Comparison of ENCODE assay signal across 19 cellular contexts in genomic region chr22:36234211-36234610, GRCh38. TPM values are rescaled to one million over a fixed set of nuclear protein-coding genes. Genes with fewer than 3 reads are reported as not detected.
DNase-seq lines count a peak whose midpoint lies in the region; ATAC-seq and TF ChIP-seq lines count a peak whose summit lies in the region.
"Had no signal": no experiment of that assay in that cellular context is flagged by ENCODE, and none has a peak within 500 bp of the region (broad histone marks: within the 10 kb centered on the region; RNA-seq: fewer than 3 reads in every experiment).

No MANE protein-coding gene starts in this region.

- H2BK5ac ChIP-seq in H9 (ENCODE audit: insufficient read length, low read length), result no peak overlapping the region

- H3K79me2 ChIP-seq in H9 (ENCODE audit: insufficient read depth, low read length), result no peaks in the 10 kb centered on the region; the same call in 1 of the 2 replicates

- no peak overlapping the region for H3K4me3 ChIP-seq in left ventricle myocardium inferior
- H3K4me3 ChIP-seq: gastroesophageal sphincter, lower lobe of right lung, spleen had no signal

- intact Hi-C loops in activated CD4-positive, alpha-beta T cell treated with anti-CD3 and anti-CD28 coated beads, Interleukin-2, amount 10 ng/mL, durations not matched to agents 24 days and 14 days (cut with micrococcal nuclease), result no loop called here
- intact Hi-C loops in activated CD4-positive, alpha-beta T cell treated with anti-CD3 and anti-CD28 coated beads for 36 hours (cut with DNase I, micrococcal nuclease), result no loop called here
- intact Hi-C loops in natural killer cell (cut with micrococcal nuclease), result no loop called here
- intact Hi-C loops in posterior vena cava (cut with DNase I), result no loop called here
- intact Hi-C loops in left ventricle myocardium inferior (cut with micrococcal nuclease), result no loop called here

- H3K27me3 ChIP-seq in H9 (ENCODE audit: insufficient read depth, low read length), result no peaks in the 10 kb centered on the region
- H3K27me3 ChIP-seq in left ventricle myocardium inferior (ENCODE audit: low read depth), result no peaks in the 10 kb centered on the region
- H3K27me3 ChIP-seq: gastroesophageal sphincter, spleen had no signal

- H2BK120ac ChIP-seq in H9 (ENCODE audit: low read depth, low read length, poor library complexity, severe bottlenecking), result no peak overlapping the region

- no peak overlapping the region for H2BK20ac ChIP-seq in H9 (ENCODE audit: low read depth, low read length, poor library complexity, severe bottlenecking)

- peaks cover 50% of the 10 kb centered on the region for H3K36me3 ChIP-seq in left ventricle myocardium inferior

- no peak overlapping the region for H3K9ac ChIP-seq in H9 (ENCODE audit: extremely low read depth, insufficient read length, low read length)

- no peak for TF ChIP-seq CTCF in H9 (conservative IDR thresholded peaks at IDR 0.05)
- no peak for TF ChIP-seq CTCF in natural killer cell (IDR thresholded peaks at IDR 0.05)
- no peak for TF ChIP-seq CTCF in left ventricle myocardium inferior (IDR thresholded peaks at IDR 0.05; ENCODE audit: borderline replicate concordance)

- no peaks in the 10 kb centered on the region for H3K4me1 ChIP-seq in H9 (ENCODE audit: insufficient read depth, low read length)
- H3K4me1 ChIP-seq in left ventricle myocardium inferior, result peaks cover 62% of the 10 kb centered on the region

- no peaks in the 10 kb centered on the region for H3K79me1 ChIP-seq in H9 (ENCODE audit: insufficient read depth, low read depth, low read length, poor library complexity, severe bottlenecking)

- peaks cover 83% of the 10 kb centered on the region for H3K36me3 Mint-ChIP-seq in activated CD4-positive, alpha-beta T cell treated with anti-CD3 and anti-CD28 coated beads, Interleukin-2, amount 10 ng/mL, durations not matched to agents 24 days and 14 days (ENCODE audit: low read depth)
- peaks cover 74% of the 10 kb centered on the region for H3K36me3 Mint-ChIP-seq in activated CD4-positive, alpha-beta T cell treated with anti-CD3 and anti-CD28 coated beads for 36 hours (ENCODE audit: low read depth)
- peaks cover 10 to 48% (median 30%) of the 10 kb centered on the region in 3 experiments for H3K36me3 Mint-ChIP-seq in H9 (ENCODE audit: insufficient read depth in 1 of 3, low read depth in 3 of 3)
- H3K36me3 Mint-ChIP-seq in activated naive CD8-positive, alpha-beta T cell treated with anti-CD3 and anti-CD28 coated beads, Interleukin-2, amount 10 ng/mL, durations not matched to agents 7 days and 5 days, result peaks cover 51% of the 10 kb centered on the region
- peaks cover 16% of the 10 kb centered on the region for H3K36me3 Mint-ChIP-seq in natural killer cell

- POLR2A ChIA-PET in activated CD4-positive, alpha-beta T cell treated with anti-CD3 and anti-CD28 coated beads for 36 hours (lab: Charles Lee), result no interaction called here
- POLR2A ChIA-PET in activated naive CD8-positive, alpha-beta T cell treated with anti-CD3 and anti-CD28 coated beads, Interleukin-2, amount 10 ng/mL, durations not matched to agents 7 days and 5 days (lab: Charles Lee), result interaction anchor here (0.6 kb wide), 1 partner anchor 19 kb away, joined by 3 read pairs; the partner anchor contains the start of gene APOL1

- H3K27ac ChIP-seq in H9 (ENCODE audit: insufficient read length, low read depth, low read length) (no peak overlapping the region), left ventricle myocardium inferior (replicated peaks) (no peak overlapping the region)
- H3K27ac ChIP-seq: gastroesophageal sphincter, lower lobe of right lung had no signal

- no peak for ATAC-seq in activated CD4-positive, alpha-beta T cell treated with anti-CD3 and anti-CD28 coated beads for 36 hours
- no peak for ATAC-seq in activated naive CD8-positive, alpha-beta T cell treated with anti-CD3 and anti-CD28 coated beads, Interleukin-2, amount 10 ng/mL, durations not matched to agents 7 days and 5 days (ENCODE audit: low read depth)
- ATAC-seq in natural killer cell (no peak), GM19397 (IDR thresholded peaks at IDR 0.05; ENCODE audit: unreplicated experiment) (no peak)
- ATAC-seq: gastroesophageal sphincter, lower lobe of right lung had no signal

- peaks cover 7% of the 10 kb centered on the region for H3K23me2 ChIP-seq in H9 (ENCODE audit: insufficient read length, low read depth, low read length, poor library complexity, severe bottlenecking)

- H2BK12ac ChIP-seq in H9 (ENCODE audit: insufficient read length, low read depth, low read length), result no peak overlapping the region

- no peak overlapping the region for H2AK5ac ChIP-seq in H9 (ENCODE audit: insufficient read length, low read length)

- peaks cover 46% of the 10 kb centered on the region for H3K4me1 Mint-ChIP-seq in activated CD4-positive, alpha-beta T cell treated with anti-CD3 and anti-CD28 coated beads, Interleukin-2, amount 10 ng/mL, durations not matched to agents 24 days and 14 days
- peaks cover 44% of the 10 kb centered on the region for H3K4me1 Mint-ChIP-seq in activated CD4-positive, alpha-beta T cell treated with anti-CD3 and anti-CD28 coated beads for 36 hours
- H3K4me1 Mint-ChIP-seq in H9 (peaks cover 27 to 30% of the 10 kb centered on the region in 2 experiments), natural killer cell (peaks cover 66 to 76% of the 10 kb centered on the region in 2 donors)
- H3K4me1 Mint-ChIP-seq in activated naive CD8-positive, alpha-beta T cell treated with anti-CD3 and anti-CD28 coated beads, Interleukin-2, amount 10 ng/mL, durations not matched to agents 7 days and 5 days, result peaks cover 51% of the 10 kb centered on the region

- H3K9me3 Mint-ChIP-seq in activated CD4-positive, alpha-beta T cell treated with anti-CD3 and anti-CD28 coated beads, Interleukin-2, amount 10 ng/mL, durations not matched to agents 24 days and 14 days, result peaks cover 10% of the 10 kb centered on the region
- no peaks in the 10 kb centered on the region for H3K9me3 Mint-ChIP-seq in activated CD4-positive, alpha-beta T cell treated with anti-CD3 and anti-CD28 coated beads for 36 hours (ENCODE audit: low read depth)
- no peaks in the 10 kb centered on the region; a peak in 1 of 5 replicates for H3K9me3 Mint-ChIP-seq in H9
- H3K9me3 Mint-ChIP-seq in activated naive CD8-positive, alpha-beta T cell treated with anti-CD3 and anti-CD28 coated beads, Interleukin-2, amount 10 ng/mL, durations not matched to agents 7 days and 5 days, result peaks cover 4% of the 10 kb centered on the region
- no peaks in the 10 kb centered on the region for H3K9me3 Mint-ChIP-seq in natural killer cell
- H3K9me3 Mint-ChIP-seq: endodermal cell had no signal

- no peak overlapping the region for H3K4me3 Mint-ChIP-seq in activated CD4-positive, alpha-beta T cell treated with anti-CD3 and anti-CD28 coated beads, Interleukin-2, amount 10 ng/mL, durations not matched to agents 24 days and 14 days
- no peak overlapping the region for H3K4me3 Mint-ChIP-seq in activated CD4-positive, alpha-beta T cell treated with anti-CD3 and anti-CD28 coated beads for 36 hours
- H3K4me3 Mint-ChIP-seq in H9, result no peak overlapping the region
- peak overlapping the region; percentile 76 for H3K4me3 Mint-ChIP-seq in activated naive CD8-positive, alpha-beta T cell treated with anti-CD3 and anti-CD28 coated beads, Interleukin-2, amount 10 ng/mL, durations not matched to agents 7 days and 5 days
- no peak overlapping the region for H3K4me3 Mint-ChIP-seq in natural killer cell
- H3K4me3 Mint-ChIP-seq: endodermal cell, type B pancreatic cell had no signal

- H4K8ac ChIP-seq in H9 (replicated peaks; ENCODE audit: insufficient read length, low read depth, low read length), result no peak overlapping the region

- H3K9me3 ChIP-seq in H9 (ENCODE audit: control insufficient read depth, low read depth, low read length) (no peaks in the 10 kb centered on the region), left ventricle myocardium inferior (replicated peaks) (no peaks in the 10 kb centered on the region)
- H3K9me3 ChIP-seq: gastroesophageal sphincter, lower lobe of right lung, spleen had no signal

- no peak overlapping the region for H2BK15ac ChIP-seq in H9 (ENCODE audit: low read depth, low read length)

- H3K14ac ChIP-seq in H9 (ENCODE audit: insufficient read depth, low read length), result no peak overlapping the region

- DNase-seq in activated CD4-positive, alpha-beta T cell treated with anti-CD3 and anti-CD28 coated beads, Interleukin-2, amount 10 ng/mL, durations not matched to agents 24 days and 14 days, result no peak
- DNase-seq in activated CD4-positive, alpha-beta T cell treated with anti-CD3 and anti-CD28 coated beads for 36 hours, result no peak
- DNase-seq in H9, result peak; percentile 3
- no peak for DNase-seq in activated naive CD8-positive, alpha-beta T cell treated with anti-CD3 and anti-CD28 coated beads, Interleukin-2, amount 10 ng/mL, durations not matched to agents 7 days and 5 days
- DNase-seq in natural killer cell, result no peak
- DNase-seq in posterior vena cava (ENCODE audit: low spot score), result no peak
- no peak for DNase-seq in left ventricle myocardium inferior
- DNase-seq: 8988T; DND-41; endodermal cell; lower lobe of right lung; NCI-H510A treated with DMSO at 0.1 percent for 48 hours; retina; SIG-M5; spleen; stimulated activated CD4-positive, alpha-beta T cell treated with anti-CD3 and anti-CD28 coated beads, Interleukin-4, amount 100 ng/mL, for 4 hours had no signal

- H4K5ac ChIP-seq in H9 (ENCODE audit: insufficient read length, low read depth, low read length), result no peak overlapping the region

- CTCF ChIA-PET in activated CD4-positive, alpha-beta T cell treated with anti-CD3 and anti-CD28 coated beads for 36 hours (lab: Charles Lee), result no interaction called here

- no peak overlapping the region for H3K4ac ChIP-seq in H9 (ENCODE audit: low read depth, low read length)

- peak overlapping the region; percentile 81 for H3K27ac Mint-ChIP-seq in activated CD4-positive, alpha-beta T cell treated with anti-CD3 and anti-CD28 coated beads, Interleukin-2, amount 10 ng/mL, durations not matched to agents 24 days and 14 days
- no peak overlapping the region for H3K27ac Mint-ChIP-seq in activated CD4-positive, alpha-beta T cell treated with anti-CD3 and anti-CD28 coated beads for 36 hours
- H3K27ac Mint-ChIP-seq in H9 (no peak overlapping the region), natural killer cell (peak overlapping the region; percentile 69 to 98)
- peak overlapping the region; percentile 85 for H3K27ac Mint-ChIP-seq in activated naive CD8-positive, alpha-beta T cell treated with anti-CD3 and anti-CD28 coated beads, Interleukin-2, amount 10 ng/mL, durations not matched to agents 7 days and 5 days
- H3K27ac Mint-ChIP-seq: endodermal cell, type B pancreatic cell had no signal

- no CpG with 5 or more reads among the region's 2 CpGs for WGBS in H9 (ENCODE audit: extremely low coverage, insufficient read length, low lambda C conversion rate)

- H4K91ac ChIP-seq in H9 (ENCODE audit: insufficient read length, low read depth, low read length), result no peak overlapping the region

- H3K27me3 Mint-ChIP-seq in activated CD4-positive, alpha-beta T cell treated with anti-CD3 and anti-CD28 coated beads, Interleukin-2, amount 10 ng/mL, durations not matched to agents 24 days and 14 days, result no peaks in the 10 kb centered on the region
- H3K27me3 Mint-ChIP-seq in activated CD4-positive, alpha-beta T cell treated with anti-CD3 and anti-CD28 coated beads for 36 hours, result no peaks in the 10 kb centered on the region
- no peaks in the 10 kb centered on the region for H3K27me3 Mint-ChIP-seq in H9 (ENCODE audit: low read depth)
- H3K27me3 Mint-ChIP-seq in activated naive CD8-positive, alpha-beta T cell treated with anti-CD3 and anti-CD28 coated beads, Interleukin-2, amount 10 ng/mL, durations not matched to agents 7 days and 5 days, result no peaks in the 10 kb centered on the region
- H3K27me3 Mint-ChIP-seq in natural killer cell (ENCODE audit: low read depth in 2 of 2), result no peaks in the 10 kb centered on the region
- H3K27me3 Mint-ChIP-seq: type B pancreatic cell had no signal

- no peak overlapping the region for H3K56ac ChIP-seq in H9 (ENCODE audit: insufficient read length, low read depth, low read length)

- H3K4me2 ChIP-seq in H9 (ENCODE audit: insufficient read depth, insufficient read length, low read length), result no peak overlapping the region

- H2AFZ ChIP-seq in H9 (ENCODE audit: low read length), result no peak overlapping the region

- no peak overlapping the region for H3T11ph ChIP-seq in H9 (ENCODE audit: low read length)

- no peaks in the 10 kb centered on the region for H4K20me1 ChIP-seq in H9 (ENCODE audit: control insufficient read depth, insufficient read depth, insufficient read length)

- H3K23ac ChIP-seq in H9 (ENCODE audit: insufficient read length, low read depth, low read length), result no peak overlapping the region

- no peak overlapping the region for H3K18ac ChIP-seq in H9 (ENCODE audit: insufficient read length, low read depth, low read length)

RNA-seq across cellular contexts. Expression of gene APOL2, which starts 5.1 kb away (rescaled TPM):
- total RNA-seq in activated CD4-positive, alpha-beta T cell treated with anti-CD3 and anti-CD28 coated beads, Interleukin-2, amount 10 ng/mL, durations not matched to agents 24 days and 14 days, result 52.0 and 58.6 TPM in 2 replicates
- 10 to 100 TPM; 64.5 TPM for total RNA-seq in activated CD4-positive, alpha-beta T cell treated with anti-CD3 and anti-CD28 coated beads for 36 hours
- total RNA-seq in H9 (2021) (15.6 and 18.1 TPM in 2 replicates), natural killer cell (100 to 1,000 TPM in 1 of 3 donors, 10 to 100 TPM in 2; 51.7 to 112 (median 67.2) TPM), posterior vena cava (10 to 100 TPM; 50.5 to 54.4 TPM), left ventricle myocardium inferior (69.6 TPM)
- total RNA-seq in activated naive CD8-positive, alpha-beta T cell treated with anti-CD3 and anti-CD28 coated beads, Interleukin-2, amount 10 ng/mL, durations not matched to agents 7 days and 5 days, result 10 to 100 TPM; 77.8 to 85.0 TPM

RNA-seq across cellular contexts. Expression of gene APOL1, which starts 18.7 kb away (rescaled TPM):
- total RNA-seq in activated CD4-positive, alpha-beta T cell treated with anti-CD3 and anti-CD28 coated beads, Interleukin-2, amount 10 ng/mL, durations not matched to agents 24 days and 14 days, result 36.2 and 37.3 TPM in 2 replicates
- total RNA-seq in activated CD4-positive, alpha-beta T cell treated with anti-CD3 and anti-CD28 coated beads for 36 hours, result 10 to 100 TPM; 32.0 to 37.2 TPM
- total RNA-seq in H9 (2021) (0.13 TPM in 1 of 2 replicates, not detected in the other), natural killer cell (10 to 100 TPM; 39.5 to 51.2 (median 49.6) TPM), posterior vena cava (10 to 100 TPM; 39.9 to 69.3 TPM), left ventricle myocardium inferior (15.2 TPM)
- 10 to 100 TPM; 38.4 to 40.9 TPM for total RNA-seq in activated naive CD8-positive, alpha-beta T cell treated with anti-CD3 and anti-CD28 coated beads, Interleukin-2, amount 10 ng/mL, durations not matched to agents 7 days and 5 days

RNA-seq across cellular contexts. Expression of gene APOL4, which starts 32.6 kb away (rescaled TPM):
- 0.17 TPM in 1 of 2 replicates, not detected in the other for total RNA-seq in activated CD4-positive, alpha-beta T cell treated with anti-CD3 and anti-CD28 coated beads, Interleukin-2, amount 10 ng/mL, durations not matched to agents 24 days and 14 days
- under 1 TPM; 0.16 to 0.21 TPM for total RNA-seq in activated CD4-positive, alpha-beta T cell treated with anti-CD3 and anti-CD28 coated beads for 36 hours
- not detected in 2 replicates for total RNA-seq in H9 (2021)
- total RNA-seq in activated naive CD8-positive, alpha-beta T cell treated with anti-CD3 and anti-CD28 coated beads, Interleukin-2, amount 10 ng/mL, durations not matched to agents 7 days and 5 days, result 1 to 10 TPM; 5.7 to 6.5 TPM
- under 1 TPM in 1 of 3 donors, not detected in 2; 0.70 TPM for total RNA-seq in natural killer cell
- total RNA-seq in posterior vena cava, result 1 to 10 TPM; 7.5 to 9.5 TPM
- total RNA-seq in left ventricle myocardium inferior, result 4.7 TPM
- total RNA-seq: endodermal cell had no signal

Comparison
In these comparisons a context has a peak if more than half of its experiments do, and no peak if none do; other contexts are left out.
1. H3K27ac Mint-ChIP-seq: peak in activated CD4-positive, alpha-beta T cell treated with anti-CD3 and anti-CD28 coated beads, Interleukin-2, amount 10 ng/mL, durations not matched to agents 24 days and 14 days (single experiment), activated naive CD8-positive, alpha-beta T cell treated with anti-CD3 and anti-CD28 coated beads, Interleukin-2, amount 10 ng/mL, durations not matched to agents 7 days and 5 days (single experiment) and natural killer cell (2 of 2); none in activated CD4-positive, alpha-beta T cell treated with anti-CD3 and anti-CD28 coated beads for 36 hours (single experiment) and H9 (0 of 3).
2. RNA of gene APOL1, which starts 18.7 kb away (total RNA-seq): 39.9 to 69.3 TPM in posterior vena cava, 39.5 to 51.2 TPM in natural killer cell, 38.4 to 40.9 TPM in activated naive CD8-positive, alpha-beta T cell treated with anti-CD3 and anti-CD28 coated beads, Interleukin-2, amount 10 ng/mL, durations not matched to agents 7 days and 5 days, 32.0 to 37.2 TPM in activated CD4-positive, alpha-beta T cell treated with anti-CD3 and anti-CD28 coated beads for 36 hours, 36.2 to 37.3 TPM in activated CD4-positive, alpha-beta T cell treated with anti-CD3 and anti-CD28 coated beads, Interleukin-2, amount 10 ng/mL, durations not matched to agents 24 days and 14 days and 15.2 TPM in left ventricle myocardium inferior (single experiment); 0.13 TPM in H9; every median in the first group is over 10 times any median in the second.